ENCODE assay signal across 8 cellular contexts in the genomic region with DNA sequence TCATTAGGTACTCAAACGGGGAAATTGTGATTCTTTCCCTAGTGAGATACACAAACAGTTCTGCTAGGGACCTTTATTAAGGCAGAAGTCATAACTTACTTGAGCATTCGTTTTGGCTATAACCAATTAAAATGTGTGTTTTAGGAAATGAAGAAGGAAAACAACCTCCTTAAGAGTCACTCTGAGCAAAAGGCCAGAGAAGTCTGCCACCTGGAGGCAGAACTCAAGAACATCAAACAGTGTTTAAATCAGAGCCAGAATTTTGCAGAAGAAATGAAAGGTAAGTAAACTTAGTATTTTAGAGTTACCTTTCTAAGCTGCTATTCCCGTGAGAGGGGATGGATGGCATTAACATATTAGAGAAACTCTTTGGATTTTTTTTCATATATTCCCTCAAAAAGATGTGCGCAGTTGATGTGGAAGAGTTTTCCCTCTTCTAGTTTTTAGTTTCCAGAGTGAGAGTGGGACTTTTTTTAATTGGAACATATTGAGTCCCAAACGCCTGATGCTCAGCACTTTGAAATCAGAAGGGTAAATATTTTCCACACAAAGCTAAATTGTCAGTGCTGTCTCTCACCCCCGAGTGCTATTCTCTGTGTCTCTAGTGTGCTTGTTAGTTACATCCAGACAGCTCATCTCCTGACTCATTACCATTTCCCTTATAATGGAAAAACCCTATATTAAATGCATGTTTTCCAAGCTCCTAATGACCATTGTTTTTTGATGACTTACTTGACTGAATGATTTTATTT. TPM values are rescaled to one million over a fixed set of nuclear protein-coding genes. Genes with fewer than 3 reads are reported as not detected.
A peak's percentile ranks its signal among the peaks of the same experiment; 100 is the strongest.
DNase-seq lines count a peak whose midpoint lies in the region; ATAC-seq, FAIRE-seq and TF ChIP-seq lines count a peak whose summit lies in the region.

No MANE protein-coding gene starts in this region.

- peak; percentile 37 for DNase-seq in NCI-H2171 treated with DMSO at 0.1 percent for 48 hours (lab: John Stamatoyannopoulos, UW)
- no peak for DNase-seq in NCI-H2171 (lab: John Stamatoyannopoulos, UW)
- DNase-seq in HL-60 (ENCODE audit: low read depth in 1 of 2, low spot score in 1 of 2), result no peak
- peak; percentile 77 for DNase-seq in fibroblast of peridontal ligament (ENCODE audit: extremely low read depth)
- DNase-seq in small intestine, result peak; percentile 41
- no peak for DNase-seq in NCI-H526 treated with DMSO at 0.1 percent for 48 hours (lab: John Stamatoyannopoulos, UW)

- H3K27ac ChIP-seq in HL-60 (replicated peaks) (no peak overlapping the region), small intestine (ENCODE audit: low read depth in 1 of 2, low read length in 1 of 2) (no peak overlapping the region)

- peak; percentile 75 for ATAC-seq in GM18519 (IDR thresholded peaks at IDR 0.05; ENCODE audit: low FRiP score, unreplicated experiment)

- H3K27me3 ChIP-seq in HL-60 (ENCODE audit: insufficient read depth, poor library complexity, severe bottlenecking), result no peaks in the 10 kb centered on the region
- H3K27me3 ChIP-seq in small intestine (ENCODE audit: control insufficient read depth in 2 of 2, insufficient read depth in 2 of 2, low read length in 2 of 2), result no peaks in the 10 kb centered on the region

- FAIRE-seq in TTC549 (lab: Jason Lieb, UNC) (peak; percentile 89), small intestine (lab: Jason Lieb, UNC) (no peak)

- peak; percentile 25 for TF ChIP-seq CTCF in HL-60 (IDR thresholded peaks at IDR 0.05; ENCODE audit: insufficient read depth, low read length)

- H3K4me1 ChIP-seq in small intestine (ENCODE audit: control insufficient read depth in 2 of 2, insufficient read depth in 1 of 2, low read depth in 1 of 2, low read length in 1 of 2), result no peaks in the 10 kb centered on the region

- H3K36me3 ChIP-seq in small intestine (ENCODE audit: control insufficient read depth in 2 of 2, insufficient read depth in 2 of 2, low read length in 2 of 2), result peaks cover 0 to 2% of the 10 kb centered on the region in 2 donors

- WGBS in small intestine, 3 donors, result 72 to 76% (median 73%) methylated on average over 6 of the region's 6 CpGs

- H3K4me3 ChIP-seq in HL-60 (replicated peaks; ENCODE audit: insufficient read depth, low read length) (no peak overlapping the region), small intestine (ENCODE audit: low read depth in 1 of 2, low read length in 2 of 2) (no peak overlapping the region)

- H3K9me3 ChIP-seq in small intestine (ENCODE audit: control insufficient read depth, low read depth), result no peaks in the 10 kb centered on the region

RNA-seq across cellular contexts. Expression of a gene that starts 34.9 kb away (rescaled TPM):
- polyA plus RNA-seq in small intestine, result 10 to 100 TPM in 1 of 3 donors, 1 to 10 TPM in 1, under 1 TPM in 1; under 0.01 to 27.5 (median 1.3) TPM

Comparison
In these comparisons a context has a peak if more than half of its experiments do, and no peak if none do; other contexts are left out.
1. DNase-seq: peak in NCI-H2171 treated with DMSO at 0.1 percent for 48 hours (single experiment), fibroblast of peridontal ligament (single experiment) and small intestine (single experiment); none in NCI-H2171 (single experiment), HL-60 (0 of 2) and NCI-H526 treated with DMSO at 0.1 percent for 48 hours (single experiment).